Comparison of ENCODE assay signal across 10 cellular contexts in the genomic region with DNA sequence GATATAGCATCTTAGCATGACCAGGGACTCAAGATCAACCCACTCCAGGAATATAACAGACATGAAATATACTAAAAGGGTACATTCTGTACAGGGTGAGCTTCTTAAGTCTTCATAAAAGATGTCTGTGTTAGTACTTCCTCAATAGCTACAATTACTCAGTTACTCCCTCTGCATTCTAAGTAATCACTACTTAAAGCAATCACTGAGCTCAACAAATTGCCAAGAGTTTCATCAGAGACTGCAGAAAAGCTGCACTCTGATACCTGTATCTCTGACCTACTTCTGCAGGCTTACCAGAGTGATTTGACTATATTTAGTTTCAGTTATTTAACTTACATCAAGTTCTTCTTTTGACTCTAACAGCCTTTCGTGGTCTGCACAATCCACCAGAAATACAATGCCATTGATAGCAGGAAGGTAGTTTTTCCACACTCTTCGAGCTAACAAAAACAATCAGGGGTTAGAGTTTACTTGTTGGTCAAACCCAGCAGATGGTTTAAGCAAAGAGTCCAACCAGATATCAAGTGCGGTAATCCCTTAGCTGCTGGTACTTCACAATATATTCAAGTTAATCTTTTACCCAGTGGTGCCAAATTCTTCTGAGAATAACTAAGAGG. TPM values are rescaled to one million over a fixed set of nuclear protein-coding genes. Genes with fewer than 3 reads are reported as not detected.
DNase-seq lines count a peak whose midpoint lies in the region; ATAC-seq, FAIRE-seq and TF ChIP-seq lines count a peak whose summit lies in the region.
"Had no signal": no experiment of that assay in that cellular context is flagged by ENCODE, and none has a peak within 500 bp of the region (broad histone marks: within the 10 kb centered on the region; RNA-seq: fewer than 3 reads in every experiment).

No MANE protein-coding gene starts in this region.

- DNase-seq in GM12891 (ENCODE audit: insufficient read length, low spot score) (no peak), MV-4-11 (lab: John Stamatoyannopoulos, UW) (peak; percentile 44), left colon (no peak), T1000 (lab: John Stamatoyannopoulos, UW) (no peak), BE2C (no peak), HEK293T (ENCODE audit: extremely low spot score) (no peak)
- DNase-seq: NCI-H446 had no signal

- ATAC-seq in GM21423 (IDR thresholded peaks at IDR 0.05; ENCODE audit: unreplicated experiment) (peak; percentile 61), left colon (peak; percentile 64), HG03108 (IDR thresholded peaks at IDR 0.05; ENCODE audit: unreplicated experiment) (no peak)
- ATAC-seq: WTC11 had no signal

- no peaks in the 10 kb centered on the region for H3K9me3 ChIP-seq in BE2C

- no peak for TF ChIP-seq POLR2A in GM12891 (IDR thresholded peaks at IDR 0.05; ENCODE audit: low read depth, low read length)

- H3K36me3 ChIP-seq in BE2C: peaks cover 46% of the 10 kb centered on the region

- H3K27me3 ChIP-seq in BE2C: no peaks in the 10 kb centered on the region

- H3K4me3 ChIP-seq in BE2C (ENCODE audit: low read depth, low read length): no peak overlapping the region

- CTCF ChIA-PET in HEK293T (lab: Yijun Ruan, JAX): interaction anchor here (0.9 kb wide), 1 partner anchor 22 kb away, joined by 4 read pairs; no protein-coding TSS in a partner anchor

- POLR2A ChIA-PET in HEK293T (lab: Yijun Ruan, JAX): interaction anchor here (1.3 kb wide), 1 partner anchor 39 kb away, joined by 3 read pairs; the partner anchor contains the start of gene SEC24A

- intact Hi-C loops in left colon (cut with DNase I, micrococcal nuclease): no loop called here

- no peaks in the 10 kb centered on the region for H3K4me1 ChIP-seq in BE2C

- FAIRE-seq in GM12891 (lab: Jason Lieb, UNC): peak; percentile 77

- TF ChIP-seq CTCF in BE2C (IDR thresholded peaks at IDR 0.05; ENCODE audit: low read depth, low read length): no peak

TF ChIP-seq in GM12891, 5 proteins besides CTCF, POLR2A, EP300 and RAD21:
- TF ChIP-seq TAF1 (IDR thresholded peaks at IDR 0.05; ENCODE audit: low read depth, low read length) (no peak), PAX5 (IDR thresholded peaks at IDR 0.05; ENCODE audit: insufficient read depth, low read length, severe bottlenecking) (no peak), POU2F2 (IDR thresholded peaks at IDR 0.05; ENCODE audit: low read depth, low read length) (no peak), POLR2AphosphoS5 (IDR thresholded peaks at IDR 0.05; ENCODE audit: low read depth, low read length) (no peak), SPI1 (IDR thresholded peaks at IDR 0.05; ENCODE audit: low read depth, low read length) (no peak)

TF ChIP-seq in HEK293T, 16 proteins besides CTCF, POLR2A, EP300 and RAD21:
- TF ChIP-seq LEF1 (IDR thresholded peaks at IDR 0.05; ENCODE audit: borderline replicate concordance): no peak
- TF ChIP-seq ZNF384 (IDR thresholded peaks at IDR 0.05): no peak
- no peak for TF ChIP-seq FOXA1 (IDR thresholded peaks at IDR 0.05)
- no peak for TF ChIP-seq ELF4 (IDR thresholded peaks at IDR 0.05)
- TF ChIP-seq NFRKB (IDR thresholded peaks at IDR 0.05): no peak

RNA-seq across cellular contexts. Expression of gene SAR1B, which starts 23.3 kb away (rescaled TPM):
- 22.7 TPM for polyA plus RNA-seq in GM12891 (2012; ENCODE audit: low read depth, missing spikeins)
- 100 to 1,000 TPM in 1 of 2 donors, 10 to 100 TPM in 1; 97.3 to 107 TPM for total RNA-seq in left colon
- 60.3 TPM for polyA plus RNA-seq in BE2C (2012; ENCODE audit: insufficient read depth, insufficient read length, low read depth)

RNA-seq across cellular contexts. Expression of gene SEC24A, which starts 39.2 kb away (rescaled TPM):
- 11.5 TPM for polyA plus RNA-seq in GM12891 (2012; ENCODE audit: low read depth, missing spikeins)
- 10 to 100 TPM; 28.8 to 34.8 TPM for total RNA-seq in left colon
- 5.7 TPM for polyA plus RNA-seq in BE2C (2012; ENCODE audit: insufficient read depth, insufficient read length, low read depth)
